3 cellular contexts compared by ENCODE assay signal in the genomic region with DNA sequence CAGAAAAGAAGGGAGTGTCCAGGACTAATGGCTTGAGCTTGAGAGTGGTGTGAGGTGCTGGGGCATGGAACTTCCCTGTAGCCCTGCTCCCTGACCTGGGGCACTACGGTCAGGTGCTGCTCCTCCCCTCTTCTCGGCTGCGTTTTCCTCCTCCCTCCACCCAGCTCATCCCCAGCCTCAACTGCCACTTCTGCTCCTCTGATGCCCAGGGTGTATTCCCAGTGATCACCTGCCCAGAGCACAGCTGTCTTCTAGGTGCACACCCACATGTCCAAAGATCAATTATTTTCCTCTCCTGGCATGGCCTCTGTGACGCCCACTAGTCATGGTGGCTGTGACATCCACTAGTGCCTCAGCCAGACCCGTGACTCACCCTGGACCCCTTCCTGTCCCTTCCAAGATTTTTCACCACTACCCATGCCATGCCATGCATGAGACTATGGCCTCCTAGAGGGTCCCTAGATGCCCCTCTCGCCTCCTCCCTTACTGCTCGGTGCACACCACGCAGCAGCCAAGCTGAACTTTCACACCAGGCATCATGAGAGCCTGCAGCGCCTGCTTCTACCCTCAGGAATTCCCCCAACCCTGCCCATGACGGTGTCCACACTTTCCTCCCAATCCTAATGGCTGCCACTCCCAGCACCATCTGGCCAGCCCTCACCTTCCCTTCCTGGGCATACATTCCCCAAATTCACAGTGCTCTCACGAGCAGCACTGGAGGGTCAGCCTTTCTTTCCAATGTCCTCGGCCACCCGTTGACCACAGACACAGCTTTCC.
TF ChIP-seq lines count a peak whose summit lies in the region.

No MANE protein-coding gene starts in this region.

TF ChIP-seq in SK-N-SH, 30 proteins besides CTCF, POLR2A, EP300 and RAD21 (continues in another document):
- TF ChIP-seq, protein P1, sequence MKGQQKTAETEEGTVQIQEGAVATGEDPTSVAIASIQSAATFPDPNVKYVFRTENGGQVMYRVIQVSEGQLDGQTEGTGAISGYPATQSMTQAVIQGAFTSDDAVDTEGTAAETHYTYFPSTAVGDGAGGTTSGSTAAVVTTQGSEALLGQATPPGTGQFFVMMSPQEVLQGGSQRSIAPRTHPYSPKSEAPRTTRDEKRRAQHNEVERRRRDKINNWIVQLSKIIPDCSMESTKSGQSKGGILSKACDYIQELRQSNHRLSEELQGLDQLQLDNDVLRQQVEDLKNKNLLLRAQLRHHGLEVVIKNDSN (IDR thresholded peaks at IDR 0.05; ENCODE audit: borderline replicate concordance, low read depth) = no peak
- TF ChIP-seq RCOR1 (IDR thresholded peaks at IDR 0.05; ENCODE audit: low read length) = no peak
- TF ChIP-seq, protein P2, sequence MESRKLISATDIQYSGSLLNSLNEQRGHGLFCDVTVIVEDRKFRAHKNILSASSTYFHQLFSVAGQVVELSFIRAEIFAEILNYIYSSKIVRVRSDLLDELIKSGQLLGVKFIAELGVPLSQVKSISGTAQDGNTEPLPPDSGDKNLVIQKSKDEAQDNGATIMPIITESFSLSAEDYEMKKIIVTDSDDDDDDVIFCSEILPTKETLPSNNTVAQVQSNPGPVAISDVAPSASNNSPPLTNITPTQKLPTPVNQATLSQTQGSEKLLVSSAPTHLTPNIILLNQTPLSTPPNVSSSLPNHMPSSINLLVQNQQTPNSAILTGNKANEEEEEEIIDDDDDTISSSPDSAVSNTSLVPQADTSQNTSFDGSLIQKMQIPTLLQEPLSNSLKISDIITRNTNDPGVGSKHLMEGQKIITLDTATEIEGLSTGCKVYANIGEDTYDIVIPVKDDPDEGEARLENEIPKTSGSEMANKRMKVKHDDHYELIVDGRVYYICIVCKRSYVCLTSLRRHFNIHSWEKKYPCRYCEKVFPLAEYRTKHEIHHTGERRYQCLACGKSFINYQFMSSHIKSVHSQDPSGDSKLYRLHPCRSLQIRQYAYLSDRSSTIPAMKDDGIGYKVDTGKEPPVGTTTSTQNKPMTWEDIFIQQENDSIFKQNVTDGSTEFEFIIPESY (IDR thresholded peaks at IDR 0.05; ENCODE audit: borderline replicate concordance, low read depth) = no peak
- TF ChIP-seq, protein P3, sequence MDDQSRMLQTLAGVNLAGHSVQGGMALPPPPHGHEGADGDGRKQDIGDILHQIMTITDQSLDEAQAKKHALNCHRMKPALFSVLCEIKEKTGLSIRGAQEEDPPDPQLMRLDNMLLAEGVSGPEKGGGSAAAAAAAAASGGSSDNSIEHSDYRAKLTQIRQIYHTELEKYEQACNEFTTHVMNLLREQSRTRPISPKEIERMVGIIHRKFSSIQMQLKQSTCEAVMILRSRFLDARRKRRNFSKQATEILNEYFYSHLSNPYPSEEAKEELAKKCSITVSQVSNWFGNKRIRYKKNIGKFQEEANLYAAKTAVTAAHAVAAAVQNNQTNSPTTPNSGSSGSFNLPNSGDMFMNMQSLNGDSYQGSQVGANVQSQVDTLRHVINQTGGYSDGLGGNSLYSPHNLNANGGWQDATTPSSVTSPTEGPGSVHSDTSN (IDR thresholded peaks at IDR 0.05) = no peak
- no peak for TF ChIP-seq JUND (IDR thresholded peaks at IDR 0.05)
- TF ChIP-seq TAF1 (IDR thresholded peaks at IDR 0.05; ENCODE audit: borderline replicate concordance, low read depth, low read length) = no peak
- no peak for TF ChIP-seq MEF2A (IDR thresholded peaks at IDR 0.05; ENCODE audit: borderline replicate concordance, low read depth)
- no peak for TF ChIP-seq FOXM1 (IDR thresholded peaks at IDR 0.05; ENCODE audit: low read depth)
- TF ChIP-seq RFX5 (IDR thresholded peaks at IDR 0.05; ENCODE audit: low read length) = no peak
- no peak for TF ChIP-seq TCF12 (IDR thresholded peaks at IDR 0.05)
- TF ChIP-seq RXRA (IDR thresholded peaks at IDR 0.05; ENCODE audit: borderline replicate concordance, low read depth) = no peak

TF ChIP-seq in SK-N-SH treated with all-trans-retinoic acid at 6 μM for 48 hours, 23 proteins besides CTCF, POLR2A, EP300 and RAD21 (continues in another document):
- TF ChIP-seq ZNF8 (CRISPR knock-in tag; IDR thresholded peaks at IDR 0.05) (no peak), ZNF565 (CRISPR knock-in tag; conservative IDR thresholded peaks at IDR 0.05; ENCODE audit: low read depth) (no peak), OSR1 (CRISPR knock-in tag; IDR thresholded peaks at IDR 0.05) (no peak), RARB (CRISPR knock-in tag; IDR thresholded peaks at IDR 0.05) (no peak), PPARA (CRISPR knock-in tag; IDR thresholded peaks at IDR 0.05; ENCODE audit: borderline replicate concordance) (no peak), ZFP3 (CRISPR knock-in tag; IDR thresholded peaks at IDR 0.05) (no peak), CSDC2 (CRISPR knock-in tag; IDR thresholded peaks at IDR 0.05) (no peak), TOX (CRISPR knock-in tag; IDR thresholded peaks at IDR 0.05; ENCODE audit: borderline replicate concordance) (no peak), ZNF70 (CRISPR knock-in tag; IDR thresholded peaks at IDR 0.05) (no peak)
- TF ChIP-seq, protein P4, sequence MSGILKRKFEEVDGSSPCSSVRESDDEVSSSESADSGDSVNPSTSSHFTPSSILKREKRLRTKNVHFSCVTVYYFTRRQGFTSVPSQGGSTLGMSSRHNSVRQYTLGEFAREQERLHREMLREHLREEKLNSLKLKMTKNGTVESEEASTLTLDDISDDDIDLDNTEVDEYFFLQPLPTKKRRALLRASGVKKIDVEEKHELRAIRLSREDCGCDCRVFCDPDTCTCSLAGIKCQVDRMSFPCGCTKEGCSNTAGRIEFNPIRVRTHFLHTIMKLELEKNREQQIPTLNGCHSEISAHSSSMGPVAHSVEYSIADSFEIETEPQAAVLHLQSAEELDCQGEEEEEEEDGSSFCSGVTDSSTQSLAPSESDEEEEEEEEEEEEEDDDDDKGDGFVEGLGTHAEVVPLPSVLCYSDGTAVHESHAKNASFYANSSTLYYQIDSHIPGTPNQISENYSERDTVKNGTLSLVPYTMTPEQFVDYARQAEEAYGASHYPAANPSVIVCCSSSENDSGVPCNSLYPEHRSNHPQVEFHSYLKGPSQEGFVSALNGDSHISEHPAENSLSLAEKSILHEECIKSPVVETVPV (CRISPR knock-in tag; IDR thresholded peaks at IDR 0.05) = no peak
- TF ChIP-seq, protein P5, sequence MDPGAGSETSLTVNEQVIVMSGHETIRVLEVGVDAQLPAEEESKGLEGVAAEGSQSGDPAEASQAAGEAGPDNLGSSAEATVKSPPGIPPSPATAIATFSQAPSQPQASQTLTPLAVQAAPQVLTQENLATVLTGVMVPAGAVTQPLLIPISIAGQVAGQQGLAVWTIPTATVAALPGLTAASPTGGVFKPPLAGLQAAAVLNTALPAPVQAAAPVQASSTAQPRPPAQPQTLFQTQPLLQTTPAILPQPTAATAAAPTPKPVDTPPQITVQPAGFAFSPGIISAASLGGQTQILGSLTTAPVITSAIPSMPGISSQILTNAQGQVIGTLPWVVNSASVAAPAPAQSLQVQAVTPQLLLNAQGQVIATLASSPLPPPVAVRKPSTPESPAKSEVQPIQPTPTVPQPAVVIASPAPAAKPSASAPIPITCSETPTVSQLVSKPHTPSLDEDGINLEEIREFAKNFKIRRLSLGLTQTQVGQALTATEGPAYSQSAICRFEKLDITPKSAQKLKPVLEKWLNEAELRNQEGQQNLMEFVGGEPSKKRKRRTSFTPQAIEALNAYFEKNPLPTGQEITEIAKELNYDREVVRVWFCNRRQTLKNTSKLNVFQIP (CRISPR knock-in tag; IDR thresholded peaks at IDR 0.05; ENCODE audit: borderline replicate concordance, low read depth) = no peak
- TF ChIP-seq, protein P6, sequence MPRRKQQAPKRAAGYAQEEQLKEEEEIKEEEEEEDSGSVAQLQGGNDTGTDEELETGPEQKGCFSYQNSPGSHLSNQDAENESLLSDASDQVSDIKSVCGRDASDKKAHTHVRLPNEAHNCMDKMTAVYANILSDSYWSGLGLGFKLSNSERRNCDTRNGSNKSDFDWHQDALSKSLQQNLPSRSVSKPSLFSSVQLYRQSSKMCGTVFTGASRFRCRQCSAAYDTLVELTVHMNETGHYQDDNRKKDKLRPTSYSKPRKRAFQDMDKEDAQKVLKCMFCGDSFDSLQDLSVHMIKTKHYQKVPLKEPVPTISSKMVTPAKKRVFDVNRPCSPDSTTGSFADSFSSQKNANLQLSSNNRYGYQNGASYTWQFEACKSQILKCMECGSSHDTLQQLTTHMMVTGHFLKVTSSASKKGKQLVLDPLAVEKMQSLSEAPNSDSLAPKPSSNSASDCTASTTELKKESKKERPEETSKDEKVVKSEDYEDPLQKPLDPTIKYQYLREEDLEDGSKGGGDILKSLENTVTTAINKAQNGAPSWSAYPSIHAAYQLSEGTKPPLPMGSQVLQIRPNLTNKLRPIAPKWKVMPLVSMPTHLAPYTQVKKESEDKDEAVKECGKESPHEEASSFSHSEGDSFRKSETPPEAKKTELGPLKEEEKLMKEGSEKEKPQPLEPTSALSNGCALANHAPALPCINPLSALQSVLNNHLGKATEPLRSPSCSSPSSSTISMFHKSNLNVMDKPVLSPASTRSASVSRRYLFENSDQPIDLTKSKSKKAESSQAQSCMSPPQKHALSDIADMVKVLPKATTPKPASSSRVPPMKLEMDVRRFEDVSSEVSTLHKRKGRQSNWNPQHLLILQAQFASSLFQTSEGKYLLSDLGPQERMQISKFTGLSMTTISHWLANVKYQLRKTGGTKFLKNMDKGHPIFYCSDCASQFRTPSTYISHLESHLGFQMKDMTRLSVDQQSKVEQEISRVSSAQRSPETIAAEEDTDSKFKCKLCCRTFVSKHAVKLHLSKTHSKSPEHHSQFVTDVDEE (CRISPR knock-in tag; IDR thresholded peaks at IDR 0.05) = no peak

TF ChIP-seq in K562, 482 proteins besides CTCF, POLR2A, EP300 and RAD21 (continues in another document):
- TF ChIP-seq, protein P7, sequence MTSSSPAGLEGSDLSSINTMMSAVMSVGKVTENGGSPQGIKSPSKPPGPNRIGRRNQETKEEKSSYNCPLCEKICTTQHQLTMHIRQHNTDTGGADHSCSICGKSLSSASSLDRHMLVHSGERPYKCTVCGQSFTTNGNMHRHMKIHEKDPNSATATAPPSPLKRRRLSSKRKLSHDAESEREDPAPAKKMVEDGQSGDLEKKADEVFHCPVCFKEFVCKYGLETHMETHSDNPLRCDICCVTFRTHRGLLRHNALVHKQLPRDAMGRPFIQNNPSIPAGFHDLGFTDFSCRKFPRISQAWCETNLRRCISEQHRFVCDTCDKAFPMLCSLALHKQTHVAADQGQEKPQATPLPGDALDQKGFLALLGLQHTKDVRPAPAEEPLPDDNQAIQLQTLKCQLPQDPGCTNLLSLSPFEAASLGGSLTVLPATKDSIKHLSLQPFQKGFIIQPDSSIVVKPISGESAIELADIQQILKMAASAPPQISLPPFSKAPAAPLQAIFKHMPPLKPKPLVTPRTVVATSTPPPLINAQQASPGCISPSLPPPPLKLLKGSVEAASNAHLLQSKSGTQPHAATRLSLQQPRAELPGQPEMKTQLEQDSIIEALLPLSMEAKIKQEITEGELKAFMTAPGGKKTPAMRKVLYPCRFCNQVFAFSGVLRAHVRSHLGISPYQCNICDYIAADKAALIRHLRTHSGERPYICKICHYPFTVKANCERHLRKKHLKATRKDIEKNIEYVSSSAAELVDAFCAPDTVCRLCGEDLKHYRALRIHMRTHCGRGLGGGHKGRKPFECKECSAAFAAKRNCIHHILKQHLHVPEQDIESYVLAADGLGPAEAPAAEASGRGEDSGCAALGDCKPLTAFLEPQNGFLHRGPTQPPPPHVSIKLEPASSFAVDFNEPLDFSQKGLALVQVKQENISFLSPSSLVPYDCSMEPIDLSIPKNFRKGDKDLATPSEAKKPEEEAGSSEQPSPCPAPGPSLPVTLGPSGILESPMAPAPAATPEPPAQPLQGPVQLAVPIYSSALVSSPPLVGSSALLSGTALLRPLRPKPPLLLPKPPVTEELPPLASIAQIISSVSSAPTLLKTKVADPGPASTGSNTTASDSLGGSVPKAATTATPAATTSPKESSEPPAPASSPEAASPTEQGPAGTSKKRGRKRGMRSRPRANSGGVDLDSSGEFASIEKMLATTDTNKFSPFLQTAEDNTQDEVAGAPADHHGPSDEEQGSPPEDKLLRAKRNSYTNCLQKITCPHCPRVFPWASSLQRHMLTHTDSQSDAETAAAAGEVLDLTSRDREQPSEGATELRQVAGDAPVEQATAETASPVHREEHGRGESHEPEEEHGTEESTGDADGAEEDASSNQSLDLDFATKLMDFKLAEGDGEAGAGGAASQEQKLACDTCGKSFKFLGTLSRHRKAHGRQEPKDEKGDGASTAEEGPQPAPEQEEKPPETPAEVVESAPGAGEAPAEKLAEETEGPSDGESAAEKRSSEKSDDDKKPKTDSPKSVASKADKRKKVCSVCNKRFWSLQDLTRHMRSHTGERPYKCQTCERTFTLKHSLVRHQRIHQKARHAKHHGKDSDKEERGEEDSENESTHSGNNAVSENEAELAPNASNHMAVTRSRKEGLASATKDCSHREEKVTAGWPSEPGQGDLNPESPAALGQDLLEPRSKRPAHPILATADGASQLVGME (CRISPR knock-in tag; IDR thresholded peaks at IDR 0.05) = peak; percentile 65; the same call in 1 of the 2 replicates
- TF ChIP-seq MEIS2 (IDR thresholded peaks at IDR 0.05; ENCODE audit: partially characterized antibody) = no peak
- TF ChIP-seq ELF4 (CRISPR knock-in tag; IDR thresholded peaks at IDR 0.05) = 0 out of 2 replicates have a peak, but pooled peaks have one; percentile 18
- TF ChIP-seq, protein P8, sequence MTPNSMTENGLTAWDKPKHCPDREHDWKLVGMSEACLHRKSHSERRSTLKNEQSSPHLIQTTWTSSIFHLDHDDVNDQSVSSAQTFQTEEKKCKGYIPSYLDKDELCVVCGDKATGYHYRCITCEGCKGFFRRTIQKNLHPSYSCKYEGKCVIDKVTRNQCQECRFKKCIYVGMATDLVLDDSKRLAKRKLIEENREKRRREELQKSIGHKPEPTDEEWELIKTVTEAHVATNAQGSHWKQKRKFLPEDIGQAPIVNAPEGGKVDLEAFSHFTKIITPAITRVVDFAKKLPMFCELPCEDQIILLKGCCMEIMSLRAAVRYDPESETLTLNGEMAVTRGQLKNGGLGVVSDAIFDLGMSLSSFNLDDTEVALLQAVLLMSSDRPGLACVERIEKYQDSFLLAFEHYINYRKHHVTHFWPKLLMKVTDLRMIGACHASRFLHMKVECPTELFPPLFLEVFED (CRISPR knock-in tag; conservative IDR thresholded peaks at IDR 0.05) = peak; percentile 65; the same call in 1 of the 2 replicates
- no peak for TF ChIP-seq TOE1 (IDR thresholded peaks at IDR 0.05; ENCODE audit: borderline replicate concordance)
- TF ChIP-seq TOE1 (CRISPR knock-in tag; IDR thresholded peaks at IDR 0.05; ENCODE audit: borderline replicate concordance, low read depth) = no peak
- TF ChIP-seq, protein P9, sequence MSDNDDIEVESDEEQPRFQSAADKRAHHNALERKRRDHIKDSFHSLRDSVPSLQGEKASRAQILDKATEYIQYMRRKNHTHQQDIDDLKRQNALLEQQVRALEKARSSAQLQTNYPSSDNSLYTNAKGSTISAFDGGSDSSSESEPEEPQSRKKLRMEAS (CRISPR knock-in tag; IDR thresholded peaks at IDR 0.05) = no peak
- TF ChIP-seq ZNF77 (CRISPR knock-in tag; IDR thresholded peaks at IDR 0.05) = 0 out of 2 replicates have a peak, but pooled peaks have one; percentile 72
- no peak for TF ChIP-seq ZNF274 (IDR thresholded peaks at IDR 0.05; ENCODE audit: borderline replicate concordance, low read depth, low read length)
- no peak for TF ChIP-seq IFI16 (CRISPR knock-in tag; IDR thresholded peaks at IDR 0.05)
- no peak for TF ChIP-seq SRSF1 (IDR thresholded peaks at IDR 0.05; ENCODE audit: low read depth, low read length)
- no peak for TF ChIP-seq HDAC8 (tag; IDR thresholded peaks at IDR 0.05)
- no peak for TF ChIP-seq ZNF431 (CRISPR knock-in tag; IDR thresholded peaks at IDR 0.05)
- TF ChIP-seq SPI1 (IDR thresholded peaks at IDR 0.05; ENCODE audit: borderline replicate concordance, low read depth, low read length) = no peak
- TF ChIP-seq SRSF3 (IDR thresholded peaks at IDR 0.05; ENCODE audit: insufficient read depth, low read length) = 0 out of 2 replicates have a peak, but pooled peaks have one; percentile 13
- TF ChIP-seq NFRKB (IDR thresholded peaks at IDR 0.05; ENCODE audit: low read depth) = no peak
- TF ChIP-seq TGIF2 (CRISPR knock-in tag; IDR thresholded peaks at IDR 0.05) = no peak
- no peak for TF ChIP-seq NRF1 (conservative IDR thresholded peaks at IDR 0.05 in 1 of 2, IDR thresholded peaks at IDR 0.05 in 1 of 2)
- no peak for TF ChIP-seq FOXJ2 (tag; IDR thresholded peaks at IDR 0.05)
